ENCODE assay signal across 22 cellular contexts in genomic region chr1:234277161-234277868, GRCh38.
"Had no signal": no experiment of that assay in that cellular context is flagged by ENCODE, and none has a peak within 500 bp of the region (broad histone marks: within the 10 kb centered on the region; RNA-seq: fewer than 3 reads in every experiment).

No MANE protein-coding gene starts in this region.

- H3K4me3 Mint-ChIP-seq: activated CD8-positive, alpha-beta T cell treated with anti-CD3 and anti-CD28 coated beads for 36 hours; activated naive CD4-positive, alpha-beta T cell treated with anti-CD3 and anti-CD28 coated beads, Interleukin-2, amount 10 ng/mL, durations not matched to agents 7 days and 5 days; activated naive CD8-positive, alpha-beta T cell treated with anti-CD3 and anti-CD28 coated beads for 36 hours; activated T-cell treated with anti-CD3 and anti-CD28 coated beads, Interleukin-2, amount 50 U/mL, for 72 hours; T-helper 1 cell treated with Interleukin-12 subunit alpha and Interleukin-12 subunit beta and Interleukin-4 antibody, amounts not matched to agents 30 μg/mL and 1 μg/mL, for 36 hours had no signal

- DNase-seq: activated CD4-positive, alpha-beta T cell treated with anti-CD3 and anti-CD28 coated beads for 4 hours; activated CD8-positive, alpha-beta memory T cell treated with anti-CD3 and anti-CD28 coated beads, Interleukin-2, amount 50 U/mL, for 4 hours; activated CD8-positive, alpha-beta T cell treated with anti-CD3 and anti-CD28 coated beads for 36 hours; activated gamma-delta T cell treated with Interleukin-2 at 50 U/mL for 16 hours; activated naive CD4-positive, alpha-beta T cell treated with anti-CD3 and anti-CD28 coated beads, Interleukin-2, amount 10 ng/mL, durations not matched to agents 7 days and 5 days; activated naive CD8-positive, alpha-beta T cell treated with anti-CD3 and anti-CD28 coated beads for 36 hours; activated T-cell treated with anti-CD3 and anti-CD28 coated beads, Interleukin-2, amount 50 U/mL, for 72 hours; aorta; MG63; MV-4-11; NCI-H1105; NCI-H1436; NCI-H1694 treated with DMSO at 0.1 percent for 48 hours; NCI-H446; NCI-H524; PC-3; SHP77 had no signal

- H3K27me3 Mint-ChIP-seq: activated naive CD4-positive, alpha-beta T cell treated with anti-CD3 and anti-CD28 coated beads, Interleukin-2, amount 10 ng/mL, durations not matched to agents 7 days and 5 days had no signal

- ATAC-seq: activated CD4-positive, CD25-positive, alpha-beta regulatory T cell treated with anti-CD3 and anti-CD28 coated beads, Interleukin-2, amount 50 U/mL, for 24 hours; activated CD8-positive, alpha-beta T cell treated with anti-CD3 and anti-CD28 coated beads for 36 hours; activated T-cell treated with anti-CD3 and anti-CD28 coated beads, Interleukin-2, amount 50 U/mL, for 72 hours; PC-3 had no signal

- H3K27ac Mint-ChIP-seq: activated CD8-positive, alpha-beta T cell treated with anti-CD3 and anti-CD28 coated beads for 36 hours; activated naive CD4-positive, alpha-beta T cell treated with anti-CD3 and anti-CD28 coated beads, Interleukin-2, amount 10 ng/mL, durations not matched to agents 7 days and 5 days; activated naive CD8-positive, alpha-beta T cell treated with anti-CD3 and anti-CD28 coated beads for 36 hours; activated T-cell treated with anti-CD3 and anti-CD28 coated beads, Interleukin-2, amount 50 U/mL, for 72 hours; activated T-helper 2 cell treated with anti-CD3 and anti-CD28 coated beads, Interferon-gamma antibody, Interleukin-2, Interleukin-4, amounts not matched to agents 10 μg/mL and 5 μg/mL and 100 μg/mL, durations not matched to agents 14 hours and 24 hours and 36 hours; T-helper 1 cell treated with Interleukin-12 subunit alpha and Interleukin-12 subunit beta and Interleukin-4 antibody, amounts not matched to agents 30 μg/mL and 1 μg/mL, for 36 hours had no signal

- H3K27ac ChIP-seq: breast epithelium, SJSA1 had no signal

- H3K27me3 ChIP-seq: breast epithelium had no signal

- H3K9me3 Mint-ChIP-seq: activated CD8-positive, alpha-beta T cell treated with anti-CD3 and anti-CD28 coated beads for 36 hours; activated naive CD4-positive, alpha-beta T cell treated with anti-CD3 and anti-CD28 coated beads, Interleukin-2, amount 10 ng/mL, durations not matched to agents 7 days and 5 days; activated naive CD8-positive, alpha-beta T cell treated with anti-CD3 and anti-CD28 coated beads for 36 hours; activated T-cell treated with anti-CD3 and anti-CD28 coated beads, Interleukin-2, amount 50 U/mL, for 72 hours; activated T-helper 2 cell treated with anti-CD3 and anti-CD28 coated beads, Interferon-gamma antibody, Interleukin-2, Interleukin-4, amounts not matched to agents 10 μg/mL and 5 μg/mL and 100 μg/mL, durations not matched to agents 14 hours and 24 hours and 36 hours; T-helper 1 cell treated with Interleukin-12 subunit alpha and Interleukin-12 subunit beta and Interleukin-4 antibody, amounts not matched to agents 30 μg/mL and 1 μg/mL, for 36 hours had no signal
